ENCODE assay signal across 17 cellular contexts in the genomic region with DNA sequence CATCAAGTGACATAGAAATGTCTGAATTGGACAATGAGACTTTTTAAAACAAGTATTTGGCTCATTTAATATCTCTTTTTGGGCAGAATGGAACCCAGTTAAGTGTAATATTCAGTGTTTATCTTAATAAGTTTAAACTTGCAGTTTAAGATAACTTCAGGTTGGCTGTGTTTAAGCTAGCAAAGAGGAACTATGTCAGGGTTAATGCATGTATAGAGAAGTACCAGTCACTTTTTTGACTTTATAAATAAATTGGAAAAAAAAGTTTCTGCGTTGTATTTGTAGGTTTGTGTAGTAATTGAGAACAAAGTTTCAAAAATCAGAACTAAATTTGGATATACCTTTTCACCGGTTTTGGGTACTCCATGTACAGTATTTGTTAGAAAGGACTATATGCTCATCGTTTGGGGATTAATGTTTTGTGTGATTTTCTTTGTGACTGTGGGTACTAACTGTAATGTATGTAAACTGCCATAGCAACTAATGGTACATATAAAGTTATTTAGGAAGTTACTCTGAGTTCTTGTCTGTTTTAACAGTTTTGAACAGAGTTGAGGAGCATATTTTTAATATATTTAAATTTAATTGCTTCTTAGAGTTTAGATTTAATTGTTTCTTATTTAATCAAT. TPM values are rescaled to one million over a fixed set of nuclear protein-coding genes. Genes with fewer than 3 reads are reported as not detected.
A peak's percentile ranks its signal among the peaks of the same experiment; 100 is the strongest.
DNase-seq lines count a peak whose midpoint lies in the region; ATAC-seq and TF ChIP-seq lines count a peak whose summit lies in the region.
"Had no signal": no experiment of that assay in that cellular context is flagged by ENCODE, and none has a peak within 500 bp of the region (broad histone marks: within the 10 kb centered on the region; RNA-seq: fewer than 3 reads in every experiment).

No MANE protein-coding gene starts in this region.

- no peaks in the 10 kb centered on the region for H3K36me3 ChIP-seq in adipocyte (ENCODE audit: control insufficient read depth, insufficient read depth, low read length, severe bottlenecking)
- H3K36me3 ChIP-seq in esophagus muscularis mucosa, result no peaks in the 10 kb centered on the region
- H3K36me3 ChIP-seq: BE2C, lower lobe of right lung had no signal

- peaks cover 29% of the 10 kb centered on the region for H3K36me3 Mint-ChIP-seq in osteocyte (ENCODE audit: unreplicated experiment)
- H3K36me3 Mint-ChIP-seq in natural killer cell, result no peaks in the 10 kb centered on the region

- no peak for ATAC-seq in natural killer cell
- ATAC-seq: lower lobe of right lung had no signal

- H3K9me3 ChIP-seq in adipocyte (ENCODE audit: control insufficient read depth, low read length), result no peaks in the 10 kb centered on the region
- H3K9me3 ChIP-seq in esophagus muscularis mucosa, result no peaks in the 10 kb centered on the region
- H3K9me3 ChIP-seq: BE2C, lower lobe of right lung had no signal

- H3K4me3 Mint-ChIP-seq in osteocyte (ENCODE audit: unreplicated experiment) (peak overlapping the region; percentile 92), natural killer cell (no peak overlapping the region)

- no peak for TF ChIP-seq POLR2A in esophagus muscularis mucosa (IDR thresholded peaks at IDR 0.05; ENCODE audit: low read depth)
- no peak for TF ChIP-seq POLR2A in lower leg skin (IDR thresholded peaks at IDR 0.05)

- no peaks in the 10 kb centered on the region for H3K27me3 ChIP-seq in adipocyte (replicated peaks; ENCODE audit: control insufficient read depth, insufficient read depth, low read length)
- peaks cover 0 to 50% (median 27%) of the 10 kb centered on the region in 4 donors for H3K27me3 ChIP-seq in esophagus muscularis mucosa

- peak overlapping the region; percentile 93 for H3K9ac ChIP-seq in adipocyte (ENCODE audit: low read length)

- H3K9me3 Mint-ChIP-seq in osteocyte (ENCODE audit: unreplicated experiment), result no peaks in the 10 kb centered on the region
- no peaks in the 10 kb centered on the region for H3K9me3 Mint-ChIP-seq in natural killer cell

- intact Hi-C loops in esophagus muscularis mucosa (cut with DNase I), result loop anchor here (5.0 kb wide), 1 partner anchor 63 kb away; no protein-coding TSS in a partner anchor
- intact Hi-C loops in natural killer cell (cut with micrococcal nuclease), result loop anchor here (10.0 kb wide), 1 partner anchor 96 kb away; no protein-coding TSS in a partner anchor
- intact Hi-C loops in lower leg skin (cut with DNase I; ENCODE audit: low total_unique reads), result no loop called here

- peaks cover 50% of the 10 kb centered on the region for H3K4me1 ChIP-seq in adipocyte (ENCODE audit: control insufficient read depth, insufficient read depth, low read length)
- peaks cover 18 to 30% (median 26%) of the 10 kb centered on the region in 4 donors for H3K4me1 ChIP-seq in esophagus muscularis mucosa
- H3K4me1 ChIP-seq: BE2C had no signal

- DNase-seq in HFF-Myc (ENCODE audit: extremely low read depth, low read depth), result no peak
- DNase-seq in adipocyte (ENCODE audit: low read depth), result peak; percentile 28
- no peak for DNase-seq in fibroblast of the aortic adventitia (ENCODE audit: low read depth)
- no peak for DNase-seq in osteocyte (ENCODE audit: extremely low spot score, unreplicated experiment)
- no peak for DNase-seq in esophagus muscularis mucosa (ENCODE audit: extremely low spot score)
- no peak for DNase-seq in cerebellar cortex (ENCODE audit: low spot score)
- DNase-seq in natural killer cell, result no peak
- DNase-seq in lower leg skin (ENCODE audit: low spot score in 2 of 2), result no peak
- DNase-seq: activated CD4-positive, CD25-positive, alpha-beta regulatory T cell; BE2C; DMS 273 treated with DMSO at 0.1 percent for 48 hours; lower lobe of right lung; NCI-H2029 treated with DMSO at 0.1 percent for 48 hours; NCI-H524; stimulated activated CD4-positive, alpha-beta T cell treated with anti-CD3 and anti-CD28 coated beads, Interleukin-2, amount 100 ng/mL, for 24 hours had no signal

- H3K4me1 Mint-ChIP-seq in osteocyte (ENCODE audit: unreplicated experiment), result peaks cover 56% of the 10 kb centered on the region
- H3K4me1 Mint-ChIP-seq in natural killer cell, result peaks cover 9 to 18% of the 10 kb centered on the region in 2 donors

- TF ChIP-seq EP300 in esophagus muscularis mucosa (IDR thresholded peaks at IDR 0.05), result no peak

- H3K4me3 ChIP-seq in HFF-Myc (replicated peaks; ENCODE audit: low read depth, low read length) (peak overlapping the region; percentile 96; the same call in 1 of the 2 replicates), adipocyte (ENCODE audit: low read length) (peak overlapping the region; percentile 95), fibroblast of the aortic adventitia (ENCODE audit: low read depth, low read length) (peak overlapping the region; percentile 44), esophagus muscularis mucosa (no peak overlapping the region), lower leg skin (ENCODE audit: low read depth, poor library complexity, severe bottlenecking) (no peak overlapping the region)
- H3K4me3 ChIP-seq: lower lobe of right lung had no signal

- peak overlapping the region; percentile 95 for H3K27ac Mint-ChIP-seq in osteocyte (ENCODE audit: unreplicated experiment)
- H3K27ac Mint-ChIP-seq in natural killer cell, result no peak overlapping the region

- no peak overlapping the region for H3K27ac ChIP-seq in esophagus muscularis mucosa (replicated peaks in 1 of 4)
- H3K27ac ChIP-seq: lower lobe of right lung had no signal

- H3K27me3 Mint-ChIP-seq in osteocyte (ENCODE audit: unreplicated experiment), result no peaks in the 10 kb centered on the region
- peaks cover 43 to 82% of the 10 kb centered on the region in 2 donors for H3K27me3 Mint-ChIP-seq in natural killer cell (ENCODE audit: low read depth in 2 of 2)

- 79% methylated on average over 3 of the region's 3 CpGs for WGBS in esophagus muscularis mucosa
- 80 to 85% methylated on average over 3 of the region's 3 CpGs for WGBS in lower leg skin, 2 donors

- TF ChIP-seq CTCF in HFF-Myc (IDR thresholded peaks at IDR 0.05; ENCODE audit: low read depth, low read length, missing control alignments), result no peak
- no peak for TF ChIP-seq CTCF in fibroblast of the aortic adventitia (IDR thresholded peaks at IDR 0.05; ENCODE audit: insufficient read depth, low read length)
- no peak for TF ChIP-seq CTCF in osteocyte (IDR thresholded peaks at IDR 0.05)
- TF ChIP-seq CTCF in esophagus muscularis mucosa (IDR thresholded peaks at IDR 0.05), result no peak
- TF ChIP-seq CTCF in natural killer cell (IDR thresholded peaks at IDR 0.05), result no peak
- no peak for TF ChIP-seq CTCF in lower leg skin (IDR thresholded peaks at IDR 0.05)

RNA-seq across cellular contexts. Expression of gene HMGA2, which starts 4.5 kb away (rescaled TPM):
- 26.7 and 72.9 TPM in 2 replicates for total RNA-seq in fibroblast of the aortic adventitia (ENCODE audit: low replicate concordance)
- total RNA-seq in osteocyte, result 41.8 and 42.1 TPM in 2 replicates
- under 1 TPM in 3 of 4 donors, not detected in 1; 0.06 to 0.33 (median 0.11) TPM for total RNA-seq in esophagus muscularis mucosa
- total RNA-seq in natural killer cell, result under 1 TPM; 0.18 to 0.38 (median 0.35) TPM
- total RNA-seq in lower leg skin, result under 1 TPM in 1 of 4 donors, not detected in 3; 0.23 TPM
- total RNA-seq: activated CD8-positive, alpha-beta memory T cell treated with anti-CD3 and anti-CD28 coated beads for 36 hours; lower lobe of right lung; OCI-LY7 had no signal

Comparison
In these comparisons a context has a peak if more than half of its experiments do, and no peak if none do; other contexts are left out.
1. H3K4me3 ChIP-seq: peak in HFF-Myc (single experiment), adipocyte (single experiment) and fibroblast of the aortic adventitia (single experiment); none in esophagus muscularis mucosa (0 of 4) and lower leg skin (single experiment).
2. RNA of gene HMGA2, which starts 4.5 kb away (total RNA-seq): 26.7 to 72.9 TPM in fibroblast of the aortic adventitia and 41.8 to 42.1 TPM in osteocyte; 0.18 to 0.38 TPM in natural killer cell, 0.06 to 0.33 TPM in esophagus muscularis mucosa and 0.23 TPM in lower leg skin; every median in the first group is over 10 times any median in the second.